Comparison of ENCODE assay signal across 8 cellular contexts in genomic region chr21:42892931-42893660, GRCh38. TPM values are rescaled to one million over a fixed set of nuclear protein-coding genes. Genes with fewer than 3 reads are reported as not detected.
DNase-seq lines count a peak whose midpoint lies in the region; ATAC-seq and TF ChIP-seq lines count a peak whose summit lies in the region.

Gene NDUFV3, plus strand, starts transcription at chr21:42893309. Its CDS starts 25 bp downstream, at chr21:42893334.

- H2BK120ac ChIP-seq in H9 (ENCODE audit: low read depth, low read length, poor library complexity, severe bottlenecking): no peak within 1 kb of the TSS

- WGBS in H9 (ENCODE audit: extremely low coverage, insufficient read length, low lambda C conversion rate): no CpG with 5 or more reads among the region's 77 CpGs

- H3K23me2 ChIP-seq in H9 (ENCODE audit: insufficient read length, low read depth, low read length, poor library complexity, severe bottlenecking): peaks cover 3% of the 10 kb centered on the region

- no peaks in the 10 kb centered on the region for H3K27me3 ChIP-seq in H9 (ENCODE audit: insufficient read depth, low read length)
- H3K27me3 ChIP-seq in MG63: no peaks in the 10 kb centered on the region

- peak; percentile 97 for ATAC-seq in stimulated activated naive CD8-positive, alpha-beta T cell treated with anti-CD3 and anti-CD28 coated beads, Interleukin-15, amount 100 ng/mL, for 72 hours

- peaks cover 3% of the 10 kb centered on the region for H3K79me1 ChIP-seq in H9 (ENCODE audit: insufficient read depth, low read depth, low read length, poor library complexity, severe bottlenecking)

- H2AK5ac ChIP-seq in H9 (ENCODE audit: insufficient read length, low read length): no peak within 1 kb of the TSS

- H2BK12ac ChIP-seq in H9 (ENCODE audit: insufficient read length, low read depth, low read length): no peak within 1 kb of the TSS

- no peak within 1 kb of the TSS for H3T11ph ChIP-seq in H9 (ENCODE audit: low read length)

- H3K27ac ChIP-seq in H9 (ENCODE audit: insufficient read length, low read depth, low read length): no peak within 1 kb of the TSS

- H3K27ac Mint-ChIP-seq in H9 (peak within 1 kb of the TSS; percentile 93 to 94 (median 94)), nephron progenitor cell (peak within 1 kb of the TSS; percentile 97)
- peak within 1 kb of the TSS; percentile 95 to 96 for H3K27ac Mint-ChIP-seq in stimulated activated naive CD8-positive, alpha-beta T cell treated with anti-CD3 and anti-CD28 coated beads, Interleukin-15, amount 100 ng/mL, for 72 hours

- peak within 1 kb of the TSS; percentile 89 for H3K14ac ChIP-seq in H9 (ENCODE audit: insufficient read depth, low read length)

- H4K20me1 ChIP-seq in H9 (ENCODE audit: control insufficient read depth, insufficient read depth, insufficient read length): no peaks in the 10 kb centered on the region

- H3K4me3 ChIP-seq in MG63: peak within 1 kb of the TSS; percentile 89
- peak within 1 kb of the TSS; percentile 87 for H3K4me3 ChIP-seq in fibroblast of the aortic adventitia (ENCODE audit: low read depth, low read length)

- peak; percentile 98 for DNase-seq in ELR (ENCODE audit: low read depth)
- DNase-seq in H9: peak; percentile 99
- DNase-seq in MG63: peak; percentile 99
- peak; percentile 93 for DNase-seq in SHP77 treated with DMSO at 0.1 percent for 48 hours (lab: John Stamatoyannopoulos, UW)
- peak; percentile 100 for DNase-seq in activated effector memory CD4-positive, alpha-beta T cell treated with anti-CD3 and anti-CD28 coated beads, Interleukin-2, amount 50 U/mL, for 16 hours
- peak; percentile 96 for DNase-seq in fibroblast of the aortic adventitia (ENCODE audit: low read depth)
- DNase-seq in nephron progenitor cell: peak; percentile 100
- DNase-seq in stimulated activated naive CD8-positive, alpha-beta T cell treated with anti-CD3 and anti-CD28 coated beads, Interleukin-15, amount 100 ng/mL, for 72 hours: peak; percentile 99

- H3K27me3 Mint-ChIP-seq in H9 (ENCODE audit: low read depth) (no peaks in the 10 kb centered on the region), nephron progenitor cell (ENCODE audit: low read depth, poor library complexity) (peaks cover 2% of the 10 kb centered on the region)
- no peaks in the 10 kb centered on the region for H3K27me3 Mint-ChIP-seq in stimulated activated naive CD8-positive, alpha-beta T cell treated with anti-CD3 and anti-CD28 coated beads, Interleukin-15, amount 100 ng/mL, for 72 hours

- no peak within 1 kb of the TSS for H3K23ac ChIP-seq in H9 (ENCODE audit: insufficient read length, low read depth, low read length)

- no peaks in the 10 kb centered on the region for H3K9me3 Mint-ChIP-seq in H9
- H3K9me3 Mint-ChIP-seq in nephron progenitor cell: no peaks in the 10 kb centered on the region
- H3K9me3 Mint-ChIP-seq in stimulated activated naive CD8-positive, alpha-beta T cell treated with anti-CD3 and anti-CD28 coated beads, Interleukin-15, amount 100 ng/mL, for 72 hours: no peaks in the 10 kb centered on the region

- no peak within 1 kb of the TSS for H2BK15ac ChIP-seq in H9 (ENCODE audit: low read depth, low read length)

- no peak within 1 kb of the TSS for H3K4ac ChIP-seq in H9 (ENCODE audit: low read depth, low read length)

- H4K91ac ChIP-seq in H9 (ENCODE audit: insufficient read length, low read depth, low read length): no peak within 1 kb of the TSS

- peak within 1 kb of the TSS; percentile 74 for H3K9ac ChIP-seq in H9 (ENCODE audit: extremely low read depth, insufficient read length, low read length)

- peak within 1 kb of the TSS; percentile 14 for H4K5ac ChIP-seq in H9 (ENCODE audit: insufficient read length, low read depth, low read length)

- H3K36me3 ChIP-seq in MG63: peaks cover 27% of the 10 kb centered on the region

- H2AFZ ChIP-seq in H9 (ENCODE audit: low read length): no peak within 1 kb of the TSS

- no peak within 1 kb of the TSS for H2BK20ac ChIP-seq in H9 (ENCODE audit: low read depth, low read length, poor library complexity, severe bottlenecking)

- H3K18ac ChIP-seq in H9 (ENCODE audit: insufficient read length, low read depth, low read length): peak within 1 kb of the TSS; percentile 93

- no peak within 1 kb of the TSS for H4K8ac ChIP-seq in H9 (replicated peaks; ENCODE audit: insufficient read length, low read depth, low read length)

- TF ChIP-seq CTCF in H9 (conservative IDR thresholded peaks at IDR 0.05): no peak
- TF ChIP-seq CTCF in fibroblast of the aortic adventitia (IDR thresholded peaks at IDR 0.05; ENCODE audit: insufficient read depth, low read length): no peak
- TF ChIP-seq CTCF in nephron progenitor cell (IDR thresholded peaks at IDR 0.05): no peak

- no peak within 1 kb of the TSS for H3K56ac ChIP-seq in H9 (ENCODE audit: insufficient read length, low read depth, low read length)

- no peaks in the 10 kb centered on the region; the same call in 1 of the 2 replicates for H3K4me1 ChIP-seq in H9 (ENCODE audit: insufficient read depth, low read length)

- peaks cover 15 to 21% (median 15%) of the 10 kb centered on the region in 3 experiments for H3K36me3 Mint-ChIP-seq in H9 (ENCODE audit: insufficient read depth in 1 of 3, low read depth in 3 of 3)
- peaks cover 19% of the 10 kb centered on the region for H3K36me3 Mint-ChIP-seq in nephron progenitor cell (ENCODE audit: low read depth)

- H2BK5ac ChIP-seq in H9 (ENCODE audit: insufficient read length, low read length): no peak within 1 kb of the TSS

- H3K4me2 ChIP-seq in H9 (ENCODE audit: insufficient read depth, insufficient read length, low read length): peak within 1 kb of the TSS; percentile 59

- H3K4me3 Mint-ChIP-seq in H9 (peak within 1 kb of the TSS; percentile 89 to 90), nephron progenitor cell (peak within 1 kb of the TSS; percentile 88)
- peak within 1 kb of the TSS; percentile 93 to 95 for H3K4me3 Mint-ChIP-seq in stimulated activated naive CD8-positive, alpha-beta T cell treated with anti-CD3 and anti-CD28 coated beads, Interleukin-15, amount 100 ng/mL, for 72 hours

- H3K9me3 ChIP-seq in H9 (ENCODE audit: control insufficient read depth, low read depth, low read length): no peaks in the 10 kb centered on the region
- no peaks in the 10 kb centered on the region for H3K9me3 ChIP-seq in MG63

- peaks cover 3% of the 10 kb centered on the region; the same call in 1 of the 2 replicates for H3K79me2 ChIP-seq in H9 (ENCODE audit: insufficient read depth, low read length)

- H3K4me1 Mint-ChIP-seq in H9 (peaks cover 7 to 11% of the 10 kb centered on the region in 2 experiments; a peak in 3 of 4 replicates), nephron progenitor cell (peaks cover 12% of the 10 kb centered on the region)
- H3K4me1 Mint-ChIP-seq in stimulated activated naive CD8-positive, alpha-beta T cell treated with anti-CD3 and anti-CD28 coated beads, Interleukin-15, amount 100 ng/mL, for 72 hours: peaks cover 22% of the 10 kb centered on the region

RNA-seq across cellular contexts. Expression of gene NDUFV3, which starts in this region (rescaled TPM):
- 32.6 and 35.6 TPM in 2 replicates for total RNA-seq in H9 (2021)
- total RNA-seq in MG63 (2014; rRNA removed; shearing (Covaris generic); ENCODE audit: low replicate concordance): 72.1 and 78.1 TPM in 2 replicates
- 51.4 and 53.1 TPM in 2 replicates for total RNA-seq in fibroblast of the aortic adventitia (ENCODE audit: low replicate concordance)
